ENCODE assay signal across 8 cellular contexts in the genomic region with DNA sequence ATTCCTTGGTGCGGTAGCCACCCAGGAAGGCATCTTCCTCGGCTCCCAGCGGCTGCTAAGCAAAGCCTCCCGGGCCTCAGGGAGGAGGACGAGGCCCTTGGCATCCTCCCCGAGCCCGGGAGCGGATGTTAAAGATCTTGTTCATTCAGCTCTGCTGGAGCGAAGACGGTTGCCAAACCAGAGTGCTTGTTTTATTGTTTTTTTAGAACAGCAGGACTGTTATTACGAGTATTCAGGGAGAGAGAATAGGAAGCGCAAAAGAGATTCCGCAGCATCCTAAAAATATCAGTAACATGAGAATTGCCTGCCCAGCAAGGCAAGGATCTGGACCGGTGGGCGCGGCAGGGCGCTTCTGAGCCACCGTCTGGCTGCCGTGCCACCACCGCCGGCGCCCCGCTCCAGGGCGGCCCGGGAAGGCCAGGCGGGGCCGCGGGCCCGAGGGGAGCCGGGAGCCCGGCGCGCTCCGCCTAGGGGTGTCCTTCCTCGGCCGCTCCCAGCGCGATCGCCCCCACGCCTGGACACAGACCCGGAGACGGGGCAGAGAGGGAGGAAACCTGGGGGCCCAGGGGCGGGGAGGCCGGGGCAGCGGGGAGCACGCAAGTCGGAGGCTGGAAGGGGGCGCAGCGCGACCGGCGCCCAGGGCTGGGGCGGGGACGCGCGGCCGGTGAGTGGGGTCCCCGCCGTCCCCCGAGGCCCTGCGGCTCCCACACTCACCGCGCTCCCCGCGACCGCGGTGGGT. TPM values are rescaled to one million over a fixed set of nuclear protein-coding genes. Genes with fewer than 3 reads are reported as not detected.
DNase-seq lines count a peak whose midpoint lies in the region; ATAC-seq and TF ChIP-seq lines count a peak whose summit lies in the region.

No MANE protein-coding gene starts in this region.

- H3K4me3 ChIP-seq in iPS-18c (ENCODE audit: insufficient read depth, low read depth, low read length) (peak overlapping the region; percentile 52), gastrocnemius medialis (peak overlapping the region; percentile 17 to 57 (median 48))

- peak overlapping the region; percentile 51 to 76 (median 68) for H3K27ac Mint-ChIP-seq in brain

- TF ChIP-seq CTCF in brain (conservative IDR thresholded peaks at IDR 0.05) = no peak
- no peak for TF ChIP-seq CTCF in gastrocnemius medialis (IDR thresholded peaks at IDR 0.05 in 4 of 5, conservative IDR thresholded peaks at IDR 0.05 in 1 of 5)

- no peaks in the 10 kb centered on the region for H3K36me3 ChIP-seq in gastrocnemius medialis

- H3K4me3 Mint-ChIP-seq in brain = peak overlapping the region; percentile 80 to 93 (median 92)

- peak overlapping the region in 1 of 4 donors; percentile 19 for H3K27ac ChIP-seq in gastrocnemius medialis

- H3K27me3 ChIP-seq in gastrocnemius medialis = peaks cover 50 to 65% (median 60%) of the 10 kb centered on the region in 3 donors

- peaks cover 0 to 9% (median 0%) of the 10 kb centered on the region in 5 experiments for H3K9me3 Mint-ChIP-seq in brain

- peaks cover 31% of the 10 kb centered on the region for H3K4me1 Mint-ChIP-seq in brain

- in situ Hi-C loops in gastrocnemius medialis (cut with MboI; ENCODE audit: low sequenced_read_pairs in 4 of 4) = no loop called here

- ATAC-seq in GM21528 (IDR thresholded peaks at IDR 0.05; ENCODE audit: low FRiP score, unreplicated experiment) = peak; percentile 36
- peak; percentile 52 to 55 for ATAC-seq in gastrocnemius medialis
- ATAC-seq in GM21367 (IDR thresholded peaks at IDR 0.05; ENCODE audit: unreplicated experiment) = no peak

- H3K4me1 ChIP-seq in gastrocnemius medialis = peaks cover 4 to 9% of the 10 kb centered on the region in 2 donors

- H3K9me3 ChIP-seq in iPS-18c (ENCODE audit: control insufficient read depth, insufficient read depth, low read length) (no peaks in the 10 kb centered on the region), gastrocnemius medialis (no peaks in the 10 kb centered on the region)

- no peak for TF ChIP-seq POLR2A in gastrocnemius medialis (IDR thresholded peaks at IDR 0.05)

- intact Hi-C loops in gastrocnemius medialis (cut with DNase I; ENCODE audit: low total_unique reads) = no loop called here

- H3K27me3 Mint-ChIP-seq in brain = peaks cover 84% of the 10 kb centered on the region

- no peaks in the 10 kb centered on the region for H3K36me3 Mint-ChIP-seq in brain

- peak; percentile 21 for DNase-seq in COR-L47 (lab: John Stamatoyannopoulos, UW)
- peak; percentile 31 for DNase-seq in NCI-H1694 treated with DMSO at 0.1 percent for 48 hours (lab: John Stamatoyannopoulos, UW)
- DNase-seq in gastrocnemius medialis = no peak
- no peak for DNase-seq in CD1c-positive myeloid dendritic cell (ENCODE audit: extremely low spot score)

RNA-seq across cellular contexts. Expression of a gene that starts 0.8 kb away (rescaled TPM):
- 1.7 TPM for polyA plus RNA-seq in brain (ENCODE audit: insufficient read depth, low read depth, low replicate concordance)
- under 1 TPM in 3 of 4 donors, not detected in 1; 0.10 to 0.42 (median 0.18) TPM for total RNA-seq in gastrocnemius medialis

RNA-seq across cellular contexts. Expression of a gene that starts 36.0 kb away (rescaled TPM):
- polyA plus RNA-seq in brain (ENCODE audit: insufficient read depth, low read depth, low replicate concordance) = 11.8 TPM
- total RNA-seq in gastrocnemius medialis = 10 to 100 TPM in 3 of 4 donors, 1 to 10 TPM in 1; 7.6 to 18.3 (median 12.9) TPM

RNA-seq across cellular contexts. Expression of a gene that starts 43.2 kb away (rescaled TPM):
- polyA plus RNA-seq in brain (ENCODE audit: insufficient read depth, low read depth, low replicate concordance) = 45.9 TPM
- total RNA-seq in gastrocnemius medialis = 1 to 10 TPM in 1 of 4 donors, not detected in 3; 2.0 TPM

Comparison
In these comparisons a context has a peak if more than half of its experiments do, and no peak if none do; other contexts are left out.
1. DNase-seq: peak in COR-L47 (single experiment) and NCI-H1694 treated with DMSO at 0.1 percent for 48 hours (single experiment); none in gastrocnemius medialis (0 of 2) and CD1c-positive myeloid dendritic cell (single experiment).